ENCODE assay signal across 18 cellular contexts in genomic region chr6:133632206-133632605, GRCh38.
DNase-seq lines count a peak whose midpoint lies in the region; ATAC-seq and TF ChIP-seq lines count a peak whose summit lies in the region.
"Had no signal": no experiment of that assay in that cellular context is flagged by ENCODE, and none has a peak within 500 bp of the region (broad histone marks: within the 10 kb centered on the region; RNA-seq: fewer than 3 reads in every experiment).

No MANE protein-coding gene starts in this region.

- H3K27me3 Mint-ChIP-seq in GM23338 (ENCODE audit: insufficient read depth, low read depth, poor library complexity), result no peaks in the 10 kb centered on the region
- H3K27me3 Mint-ChIP-seq: brain, memory B cell had no signal

- ATAC-seq in GM23338 (no peak), RWPE2 (ENCODE audit: low read depth) (peak; percentile 73)

- no peaks in the 10 kb centered on the region for H3K9me3 Mint-ChIP-seq in GM23338
- H3K9me3 Mint-ChIP-seq: brain, H9, memory B cell had no signal

- H3K27ac Mint-ChIP-seq in GM23338, result no peak overlapping the region
- H3K27ac Mint-ChIP-seq: brain, H9, immature natural killer cell, memory B cell had no signal

- no peak for DNase-seq in GM23338 (ENCODE audit: low spot score)
- no peak for DNase-seq in RWPE2 (ENCODE audit: low spot score)
- peak; percentile 52 to 60 for DNase-seq in fibroblast of lung (ENCODE audit: low read depth in 2 of 2)
- peak; percentile 70 for DNase-seq in skeletal muscle cell (ENCODE audit: low read depth)
- DNase-seq in NCI-H2227 (lab: John Stamatoyannopoulos, UW; ENCODE audit: unreplicated experiment), result no peak
- DNase-seq in HPDE6-E6E7 (ENCODE audit: extremely low spot score), result no peak
- DNase-seq in hepatic stellate cell (ENCODE audit: low spot score), result no peak
- DNase-seq: activated CD8-positive, alpha-beta memory T cell treated with anti-CD3 and anti-CD28 coated beads, Interleukin-2, amount 50 U/mL, for 48 hours; DMS79 treated with DMSO at 0.1 percent for 48 hours; effector CD8-positive, alpha-beta T cell; H9; immature natural killer cell; NCI-H2081 treated with DMSO at 0.1 percent for 48 hours; NCI-H748 treated with DMSO at 0.1 percent for 48 hours had no signal

- H3K9ac ChIP-seq in fibroblast of lung (ENCODE audit: insufficient read depth, low read length), result no peak overlapping the region

- no peak overlapping the region for H3K4me3 Mint-ChIP-seq in GM23338
- H3K4me3 Mint-ChIP-seq: brain, H9, immature natural killer cell, memory B cell had no signal

- H3K27ac ChIP-seq in GM23338 (ENCODE audit: low read depth) (no peak overlapping the region), RWPE2 (ENCODE audit: poor library complexity, severe bottlenecking) (no peak overlapping the region), fibroblast of lung (ENCODE audit: insufficient read depth, low read length) (no peak overlapping the region)
- H3K27ac ChIP-seq: C4-2B, right atrium auricular region had no signal

- no peaks in the 10 kb centered on the region for H3K9me3 ChIP-seq in RWPE2 (ENCODE audit: severe bottlenecking)
- H3K9me3 ChIP-seq in fibroblast of lung (ENCODE audit: control insufficient read depth, insufficient read depth, low read depth, low read length), result no peaks in the 10 kb centered on the region
- H3K9me3 ChIP-seq: right atrium auricular region had no signal

- H4K20me1 ChIP-seq in GM23338 (replicated peaks; ENCODE audit: insufficient read depth) (no peaks in the 10 kb centered on the region), fibroblast of lung (ENCODE audit: control insufficient read depth, extremely low read depth, insufficient read depth, low read length) (no peaks in the 10 kb centered on the region)

- H3K27me3 ChIP-seq in GM23338 (ENCODE audit: insufficient read depth) (no peaks in the 10 kb centered on the region), RWPE2 (ENCODE audit: insufficient read depth, poor library complexity, severe bottlenecking) (no peaks in the 10 kb centered on the region), fibroblast of lung (ENCODE audit: control insufficient read depth, insufficient read depth, low read length) (no peaks in the 10 kb centered on the region)
- H3K27me3 ChIP-seq: right atrium auricular region had no signal

- H3K9me2 ChIP-seq in GM23338 (ENCODE audit: insufficient read depth), result peaks cover 2% of the 10 kb centered on the region; the same call in 1 of the 2 replicates

- no peak for TF ChIP-seq CTCF in GM23338 (conservative IDR thresholded peaks at IDR 0.05; ENCODE audit: low read depth in 2 of 2)
- TF ChIP-seq CTCF in RWPE2 (IDR thresholded peaks at IDR 0.05; ENCODE audit: poor library complexity, severe bottlenecking), result no peak
- TF ChIP-seq CTCF in fibroblast of lung (conservative IDR thresholded peaks at IDR 0.05 in 1 of 2, IDR thresholded peaks at IDR 0.05 in 1 of 2; ENCODE audit: low read depth in 1 of 2, low read length in 2 of 2), result no peak

- H3K36me3 ChIP-seq in GM23338 (ENCODE audit: insufficient read depth) (no peaks in the 10 kb centered on the region), RWPE2 (ENCODE audit: low read depth) (no peaks in the 10 kb centered on the region), fibroblast of lung (ENCODE audit: control insufficient read depth, insufficient read depth, low read length) (no peaks in the 10 kb centered on the region)
- H3K36me3 ChIP-seq: right atrium auricular region had no signal

- H2AFZ ChIP-seq in GM23338, result 0 out of 2 replicates have a peak overlapping the region, but pooled peaks have one; percentile 72
- no peak overlapping the region for H2AFZ ChIP-seq in fibroblast of lung (ENCODE audit: low read length)

- H3K36me3 Mint-ChIP-seq in GM23338 (ENCODE audit: low read depth), result no peaks in the 10 kb centered on the region
- H3K36me3 Mint-ChIP-seq: brain, immature natural killer cell, memory B cell had no signal

- H3F3A ChIP-seq in GM23338 (replicated peaks; ENCODE audit: low read depth), result no peaks in the 10 kb centered on the region

- H3K79me2 ChIP-seq in GM23338 (replicated peaks; ENCODE audit: insufficient read depth) (no peaks in the 10 kb centered on the region), fibroblast of lung (ENCODE audit: control insufficient read depth, insufficient read depth, low read length) (no peaks in the 10 kb centered on the region)

- H3K4me1 ChIP-seq in GM23338 (ENCODE audit: insufficient read depth) (no peaks in the 10 kb centered on the region), RWPE2 (ENCODE audit: insufficient read depth, poor library complexity, severe bottlenecking) (peaks cover 14% of the 10 kb centered on the region), fibroblast of lung (ENCODE audit: control insufficient read depth, extremely low read depth, insufficient read depth, low read length) (peaks cover 16% of the 10 kb centered on the region)
- H3K4me1 ChIP-seq: right atrium auricular region had no signal

- H3K4me2 ChIP-seq in GM23338, result no peak overlapping the region
- peak overlapping the region; percentile 23 for H3K4me2 ChIP-seq in fibroblast of lung (ENCODE audit: extremely low read depth, insufficient read depth, low read length)

- H3K4me1 Mint-ChIP-seq in GM23338, result no peaks in the 10 kb centered on the region
- H3K4me1 Mint-ChIP-seq: brain, H9, immature natural killer cell, memory B cell had no signal

- H3K4me3 ChIP-seq in GM23338 (no peak overlapping the region), RWPE2 (ENCODE audit: severe bottlenecking) (no peak overlapping the region), fibroblast of lung (replicated peaks in 1 of 4; ENCODE audit: control extremely low read depth in 1 of 4, insufficient read depth in 1 of 4, low read depth in 3 of 4, low read length in 4 of 4) (no peak overlapping the region), skeletal muscle cell (ENCODE audit: low read depth, low read length) (no peak overlapping the region)
- H3K4me3 ChIP-seq: right atrium auricular region had no signal

TF ChIP-seq in GM23338, 12 proteins besides CTCF, POLR2A, EP300 and RAD21:
- TF ChIP-seq, protein P1, sequence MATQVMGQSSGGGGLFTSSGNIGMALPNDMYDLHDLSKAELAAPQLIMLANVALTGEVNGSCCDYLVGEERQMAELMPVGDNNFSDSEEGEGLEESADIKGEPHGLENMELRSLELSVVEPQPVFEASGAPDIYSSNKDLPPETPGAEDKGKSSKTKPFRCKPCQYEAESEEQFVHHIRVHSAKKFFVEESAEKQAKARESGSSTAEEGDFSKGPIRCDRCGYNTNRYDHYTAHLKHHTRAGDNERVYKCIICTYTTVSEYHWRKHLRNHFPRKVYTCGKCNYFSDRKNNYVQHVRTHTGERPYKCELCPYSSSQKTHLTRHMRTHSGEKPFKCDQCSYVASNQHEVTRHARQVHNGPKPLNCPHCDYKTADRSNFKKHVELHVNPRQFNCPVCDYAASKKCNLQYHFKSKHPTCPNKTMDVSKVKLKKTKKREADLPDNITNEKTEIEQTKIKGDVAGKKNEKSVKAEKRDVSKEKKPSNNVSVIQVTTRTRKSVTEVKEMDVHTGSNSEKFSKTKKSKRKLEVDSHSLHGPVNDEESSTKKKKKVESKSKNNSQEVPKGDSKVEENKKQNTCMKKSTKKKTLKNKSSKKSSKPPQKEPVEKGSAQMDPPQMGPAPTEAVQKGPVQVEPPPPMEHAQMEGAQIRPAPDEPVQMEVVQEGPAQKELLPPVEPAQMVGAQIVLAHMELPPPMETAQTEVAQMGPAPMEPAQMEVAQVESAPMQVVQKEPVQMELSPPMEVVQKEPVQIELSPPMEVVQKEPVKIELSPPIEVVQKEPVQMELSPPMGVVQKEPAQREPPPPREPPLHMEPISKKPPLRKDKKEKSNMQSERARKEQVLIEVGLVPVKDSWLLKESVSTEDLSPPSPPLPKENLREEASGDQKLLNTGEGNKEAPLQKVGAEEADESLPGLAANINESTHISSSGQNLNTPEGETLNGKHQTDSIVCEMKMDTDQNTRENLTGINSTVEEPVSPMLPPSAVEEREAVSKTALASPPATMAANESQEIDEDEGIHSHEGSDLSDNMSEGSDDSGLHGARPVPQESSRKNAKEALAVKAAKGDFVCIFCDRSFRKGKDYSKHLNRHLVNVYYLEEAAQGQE (IDR thresholded peaks at IDR 0.05; ENCODE audit: unreplicated experiment), result no peak
- TF ChIP-seq ETS1 (IDR thresholded peaks at IDR 0.05) (no peak), JUNB (IDR thresholded peaks at IDR 0.05; ENCODE audit: unreplicated experiment) (no peak)

Comparison
In these comparisons a context has a peak if more than half of its experiments do, and no peak if none do; other contexts are left out.
1. DNase-seq: peak in fibroblast of lung (2 of 2) and skeletal muscle cell (single experiment); none in GM23338 (single experiment), RWPE2 (single experiment), NCI-H2227 (single experiment), HPDE6-E6E7 (single experiment) and hepatic stellate cell (single experiment).